ENCODE assay signal across 25 cellular contexts in the genomic region with DNA sequence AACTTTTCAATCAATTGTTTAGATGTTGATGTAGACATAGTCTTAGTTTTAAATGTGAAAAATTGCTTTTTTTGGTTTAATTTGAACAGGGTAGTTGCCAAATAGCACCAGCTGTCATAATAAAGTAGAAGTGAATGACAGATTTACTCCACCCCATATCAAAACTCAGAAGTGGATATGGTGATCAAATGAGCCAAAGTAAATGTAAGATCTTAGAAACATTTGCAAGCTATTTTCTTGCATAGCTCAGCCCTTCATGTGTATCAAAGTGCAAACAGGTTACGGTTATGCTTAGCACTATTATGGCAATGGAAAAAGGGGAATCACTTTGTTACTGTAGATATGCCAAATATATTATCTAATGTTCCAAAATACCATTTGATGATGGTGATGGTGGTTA.
"Had no signal": no experiment of that assay in that cellular context is flagged by ENCODE, and none has a peak within 500 bp of the region (broad histone marks: within the 10 kb centered on the region; RNA-seq: fewer than 3 reads in every experiment).

No MANE protein-coding gene starts in this region.

- H3K27me3 Mint-ChIP-seq: memory B cell; stimulated activated naive CD8-positive, alpha-beta T cell treated with anti-CD3 and anti-CD28 coated beads, Interleukin-15, Interleukin-2, amounts not matched to agents 100 ng/mL and 50 ng/mL, for 24 hours had no signal

- H3K36me3 Mint-ChIP-seq: memory B cell; natural killer cell treated with Interleukin-12 subunit alpha and Interleukin-12 subunit beta and Interleukin-15 and Interleukin-18, amount 100 ng/mL, for 72 hours; stimulated activated effector memory CD8-positive, alpha-beta T cell treated with anti-CD3 and anti-CD28 coated beads, Interleukin-12 subunit alpha, Interleukin-12 subunit beta, amount 100 ng/mL, for 72 hours had no signal

- H3K4me3 ChIP-seq: heart right ventricle, hepatocyte, left ventricle myocardium inferior, mucosa of descending colon, pancreas, psoas muscle, right atrium auricular region, right lobe of liver, skin epidermis, suprapubic skin, thoracic aorta, tibial artery, upper lobe of right lung had no signal

- H3K27ac Mint-ChIP-seq: memory B cell; naive thymus-derived CD4-positive, alpha-beta T cell; natural killer cell treated with Interleukin-12 subunit alpha and Interleukin-12 subunit beta and Interleukin-15 and Interleukin-18, amount 100 ng/mL, for 72 hours; stimulated activated effector memory CD8-positive, alpha-beta T cell treated with anti-CD3 and anti-CD28 coated beads, Interleukin-12 subunit alpha, Interleukin-12 subunit beta, amount 100 ng/mL, for 72 hours; stimulated activated naive CD8-positive, alpha-beta T cell treated with anti-CD3 and anti-CD28 coated beads, Interleukin-15, Interleukin-2, amounts not matched to agents 100 ng/mL and 50 ng/mL, for 24 hours had no signal

- H3K4me1 Mint-ChIP-seq: stimulated activated effector memory CD8-positive, alpha-beta T cell treated with anti-CD3 and anti-CD28 coated beads, Interleukin-12 subunit alpha, Interleukin-12 subunit beta, amount 100 ng/mL, for 72 hours had no signal

- H3K4me3 Mint-ChIP-seq: memory B cell; naive thymus-derived CD4-positive, alpha-beta T cell; natural killer cell treated with Interleukin-12 subunit alpha and Interleukin-12 subunit beta and Interleukin-15 and Interleukin-18, amount 100 ng/mL, for 72 hours; stimulated activated effector memory CD8-positive, alpha-beta T cell treated with anti-CD3 and anti-CD28 coated beads, Interleukin-12 subunit alpha, Interleukin-12 subunit beta, amount 100 ng/mL, for 72 hours; stimulated activated naive CD8-positive, alpha-beta T cell treated with anti-CD3 and anti-CD28 coated beads, Interleukin-15, Interleukin-2, amounts not matched to agents 100 ng/mL and 50 ng/mL, for 24 hours had no signal

- ATAC-seq: mucosa of descending colon; naive thymus-derived CD4-positive, alpha-beta T cell; natural killer cell treated with Interleukin-12 subunit alpha and Interleukin-12 subunit beta and Interleukin-15 and Interleukin-18, amount 100 ng/mL, for 72 hours; pancreas; psoas muscle; right lobe of liver; stimulated activated effector memory CD8-positive, alpha-beta T cell treated with anti-CD3 and anti-CD28 coated beads, Interleukin-12 subunit alpha, Interleukin-12 subunit beta, amount 100 ng/mL, for 72 hours; upper lobe of right lung had no signal

- H3K9me3 Mint-ChIP-seq: natural killer cell treated with Interleukin-12 subunit alpha and Interleukin-12 subunit beta and Interleukin-15 and Interleukin-18, amount 100 ng/mL, for 72 hours had no signal

- DNase-seq: heart right ventricle; islet precursor cell; left ventricle myocardium inferior; midbrain; mucosa of descending colon; naive thymus-derived CD4-positive, alpha-beta T cell; pancreas; psoas muscle; right lobe of liver; stimulated activated CD4-positive, alpha-beta T cell treated with anti-CD3 and anti-CD28 coated beads, Interleukin-12 subunit alpha, Interleukin-12 subunit beta, amount 100 ng/mL, for 4 hours; stimulated activated CD4-positive, alpha-beta T cell treated with anti-CD3 and anti-CD28 coated beads, Interleukin-15, amount 100 ng/mL, for 24 hours; stimulated activated CD4-positive, alpha-beta T cell treated with anti-CD3 and anti-CD28 coated beads, Interleukin-4, amount 100 ng/mL, for 24 hours; stimulated activated naive CD4-positive, alpha-beta T cell; tibial artery; trophoblast cell; upper lobe of right lung had no signal

- H3K36me3 ChIP-seq: heart right ventricle, left ventricle myocardium inferior, pancreas, right atrium auricular region, right lobe of liver, suprapubic skin, thoracic aorta, tibial artery, upper lobe of right lung had no signal

- H3K27me3 ChIP-seq: heart right ventricle, hepatocyte, pancreas, right atrium auricular region, right lobe of liver, suprapubic skin, tibial artery, upper lobe of right lung had no signal

- H3K4me1 ChIP-seq: pancreas, psoas muscle, right lobe of liver, suprapubic skin, upper lobe of right lung had no signal

- H3K27ac ChIP-seq: heart right ventricle, hepatocyte, left ventricle myocardium inferior, pancreas, psoas muscle, right atrium auricular region, right lobe of liver, skin epidermis, suprapubic skin, thoracic aorta, tibial artery, upper lobe of right lung had no signal

- H3K9me3 ChIP-seq: mucosa of descending colon, pancreas, right atrium auricular region, right lobe of liver, suprapubic skin, thoracic aorta, tibial artery, upper lobe of right lung had no signal
